In genomic region chr20:41531876-41532275, GRCh38 we compare ENCODE assay signal across 21 cellular contexts.
"Had no signal": no experiment of that assay in that cellular context is flagged by ENCODE, and none has a peak within 500 bp of the region (broad histone marks: within the 10 kb centered on the region; RNA-seq: fewer than 3 reads in every experiment).

No MANE protein-coding gene starts in this region.

- H3K4me1 ChIP-seq: lower lobe of right lung, testis had no signal

- H3K4me3 ChIP-seq: dorsolateral prefrontal cortex, gastrocnemius medialis, heart right ventricle, lower lobe of right lung, sigmoid colon, skin epidermis, testis had no signal

- H3K27ac ChIP-seq: dorsolateral prefrontal cortex, gastrocnemius medialis, heart right ventricle, lower lobe of right lung, sigmoid colon, skin epidermis, testis had no signal

- H3K9me3 Mint-ChIP-seq: memory B cell; natural killer cell treated with Interleukin-12 subunit alpha and Interleukin-12 subunit beta and Interleukin-15 and Interleukin-18, amount 100 ng/mL, for 72 hours; stimulated activated naive B cell treated with anti-CD40 and anti-IgM and Interleukin-4, amounts not matched to agents 10 μg/mL and 1 μg/mL and 100 μg/mL, for 72 hours; stimulated activated naive CD8-positive, alpha-beta T cell treated with anti-CD3 and anti-CD28 coated beads, Interleukin-15, amount 100 ng/mL, for 72 hours had no signal

- FAIRE-seq: islet of Langerhans had no signal

- H3K27me3 Mint-ChIP-seq: memory B cell; natural killer cell treated with Interleukin-12 subunit alpha and Interleukin-12 subunit beta and Interleukin-15 and Interleukin-18, amount 100 ng/mL, for 72 hours; stimulated activated naive B cell treated with anti-CD40 and anti-IgM and Interleukin-4, amounts not matched to agents 10 μg/mL and 1 μg/mL and 100 μg/mL, for 72 hours; stimulated activated naive CD8-positive, alpha-beta T cell treated with anti-CD3 and anti-CD28 coated beads, Interleukin-15, amount 100 ng/mL, for 72 hours had no signal

- H3K27me3 ChIP-seq: dorsolateral prefrontal cortex, gastrocnemius medialis, heart right ventricle, sigmoid colon, testis had no signal

- H3K4me3 Mint-ChIP-seq: memory B cell; natural killer cell treated with Interleukin-12 subunit alpha and Interleukin-12 subunit beta and Interleukin-15 and Interleukin-18, amount 100 ng/mL, for 72 hours; stimulated activated naive B cell treated with anti-CD40 and anti-IgM and Interleukin-4, amounts not matched to agents 10 μg/mL and 1 μg/mL and 100 μg/mL, for 72 hours; stimulated activated naive CD8-positive, alpha-beta T cell treated with anti-CD3 and anti-CD28 coated beads, Interleukin-15, amount 100 ng/mL, for 72 hours had no signal

- ATAC-seq: esophagus mucosa; gastrocnemius medialis; heart right ventricle; lower lobe of right lung; natural killer cell treated with Interleukin-12 subunit alpha and Interleukin-12 subunit beta and Interleukin-15 and Interleukin-18, amount 100 ng/mL, for 72 hours; stimulated activated naive B cell treated with anti-CD40 and anti-IgM and Interleukin-4, amounts not matched to agents 10 μg/mL and 1 μg/mL and 100 μg/mL, for 72 hours; stimulated activated naive CD8-positive, alpha-beta T cell treated with anti-CD3 and anti-CD28 coated beads, Interleukin-15, amount 100 ng/mL, for 72 hours had no signal

- H3K27ac Mint-ChIP-seq: memory B cell; natural killer cell treated with Interleukin-12 subunit alpha and Interleukin-12 subunit beta and Interleukin-15 and Interleukin-18, amount 100 ng/mL, for 72 hours; stimulated activated naive B cell treated with anti-CD40 and anti-IgM and Interleukin-4, amounts not matched to agents 10 μg/mL and 1 μg/mL and 100 μg/mL, for 72 hours; stimulated activated naive CD8-positive, alpha-beta T cell treated with anti-CD3 and anti-CD28 coated beads, Interleukin-15, amount 100 ng/mL, for 72 hours had no signal

- H3K9me3 ChIP-seq: gastrocnemius medialis, heart right ventricle, lower lobe of right lung, sigmoid colon, testis had no signal

- DNase-seq: cortex of kidney; dorsolateral prefrontal cortex; effector CD8-positive, alpha-beta T cell; gastrocnemius medialis; heart right ventricle; hypothalamus; kidney glomerular epithelial cell; lower lobe of right lung; midbrain; sigmoid colon; stimulated activated CD4-positive, alpha-beta T cell treated with anti-CD3 and anti-CD28 coated beads, Interleukin-2, amount 100 ng/mL, for 24 hours; stimulated activated CD4-positive, alpha-beta T cell treated with anti-CD3 and anti-CD28 coated beads, Interleukin-4, amount 100 ng/mL, for 4 hours; stimulated activated naive B cell treated with anti-CD40 and anti-IgM and Interleukin-4, amounts not matched to agents 10 μg/mL and 1 μg/mL and 100 μg/mL, for 72 hours; stimulated activated naive CD8-positive, alpha-beta T cell treated with anti-CD3 and anti-CD28 coated beads, Interleukin-15, amount 100 ng/mL, for 72 hours; testis; trophoblast cell had no signal
